12 cellular contexts compared by ENCODE assay signal in the genomic region with DNA sequence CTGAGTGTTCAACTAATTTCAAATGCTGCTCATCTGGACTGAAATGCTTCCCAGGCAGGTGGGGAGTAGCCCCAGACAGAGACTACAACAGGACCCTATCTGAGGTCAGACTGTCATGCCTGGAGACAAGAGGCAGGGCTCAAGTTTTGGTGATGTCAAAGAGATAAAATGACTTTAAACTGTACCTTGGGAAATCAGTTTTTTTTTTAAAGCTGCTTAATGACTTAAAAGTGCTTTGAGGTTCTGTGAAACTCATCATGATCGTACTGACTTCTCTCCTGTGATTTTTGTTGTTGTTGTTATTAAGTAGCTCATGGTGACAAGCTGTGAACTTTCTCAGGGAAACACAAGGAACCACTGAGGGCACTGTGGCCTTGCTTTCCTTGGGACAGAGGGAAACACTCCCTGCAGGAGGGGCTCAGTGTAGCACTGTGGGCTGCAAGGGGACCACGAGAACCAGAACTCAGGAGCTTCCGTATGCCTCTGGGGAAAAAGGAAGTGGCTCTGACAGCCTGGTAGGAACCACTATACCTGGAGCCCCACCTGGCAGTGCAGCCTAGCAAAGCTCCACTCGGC. TPM values are rescaled to one million over a fixed set of nuclear protein-coding genes. Genes with fewer than 3 reads are reported as not detected.
DNase-seq lines count a peak whose midpoint lies in the region; ATAC-seq and TF ChIP-seq lines count a peak whose summit lies in the region.
"Had no signal": no experiment of that assay in that cellular context is flagged by ENCODE, and none has a peak within 500 bp of the region (broad histone marks: within the 10 kb centered on the region; RNA-seq: fewer than 3 reads in every experiment).

No MANE protein-coding gene starts in this region.

- intact Hi-C loops in naive thymus-derived CD4-positive, alpha-beta T cell (cut with micrococcal nuclease), result loop anchor here in 1 of 2 donors (5.0 kb wide), 1 partner anchor 294 kb away; a partner anchor contains a TSS

- POLR2A ChIA-PET in naive thymus-derived CD4-positive, alpha-beta T cell (lab: Charles Lee), result interaction anchor here (0.6 to 3.7 kb wide), 7 partner anchors 9 to 166 kb away, joined by 3 to 36 read pairs (median 4); a partner anchor contains a TSS

- H2AFZ ChIP-seq in ACC112 (ENCODE audit: low read length, unreplicated experiment), result no peak overlapping the region
- H2AFZ ChIP-seq in GM23338, result no peak overlapping the region

- no peak overlapping the region for H3K27ac Mint-ChIP-seq in GM23338
- peak overlapping the region; percentile 73 for H3K27ac Mint-ChIP-seq in activated naive CD8-positive, alpha-beta T cell treated with anti-CD3 and anti-CD28 coated beads for 36 hours
- H3K27ac Mint-ChIP-seq in naive thymus-derived CD4-positive, alpha-beta T cell, result peak overlapping the region; percentile 80 to 97 (median 91)

- peaks cover 2% of the 10 kb centered on the region for H3K27me3 Mint-ChIP-seq in GM23338 (ENCODE audit: insufficient read depth, low read depth, poor library complexity)
- no peaks in the 10 kb centered on the region for H3K27me3 Mint-ChIP-seq in activated naive CD8-positive, alpha-beta T cell treated with anti-CD3 and anti-CD28 coated beads for 36 hours
- H3K27me3 Mint-ChIP-seq in naive thymus-derived CD4-positive, alpha-beta T cell, result no peaks in the 10 kb centered on the region

- DNase-seq in GM23338 (ENCODE audit: low spot score), result no peak
- DNase-seq in activated naive CD8-positive, alpha-beta T cell treated with anti-CD3 and anti-CD28 coated beads for 36 hours, result no peak
- peak in 6 of 9 donors; percentile 11 to 53 (median 34) for DNase-seq in naive thymus-derived CD4-positive, alpha-beta T cell
- no peak for DNase-seq in NCI-H1436 treated with DMSO at 0.1 percent for 48 hours (lab: John Stamatoyannopoulos, UW)
- no peak for DNase-seq in COR-L47 (lab: John Stamatoyannopoulos, UW)
- DNase-seq in DMS 273 (lab: John Stamatoyannopoulos, UW; ENCODE audit: unreplicated experiment), result no peak
- DNase-seq in activated gamma-delta T cell treated with Interleukin-2 at 50 U/mL for 16 hours, result no peak
- DNase-seq: brain microvascular endothelial cell, NCI-H187 had no signal

- H3K27ac ChIP-seq in ACC112 (ENCODE audit: low read depth, low read length) (peak overlapping the region; percentile 29; the same call in 1 of the 2 replicates), GM23338 (ENCODE audit: low read depth) (no peak overlapping the region)
- H3K27ac ChIP-seq in naive thymus-derived CD4-positive, alpha-beta T cell (ENCODE audit: low read depth, low read length), result peak overlapping the region; percentile 66
- H3K27ac ChIP-seq: brain microvascular endothelial cell, C4-2B had no signal

- H3K4me1 Mint-ChIP-seq in GM23338, result peaks cover 22% of the 10 kb centered on the region
- peaks cover 64% of the 10 kb centered on the region for H3K4me1 Mint-ChIP-seq in activated naive CD8-positive, alpha-beta T cell treated with anti-CD3 and anti-CD28 coated beads for 36 hours
- H3K4me1 Mint-ChIP-seq in naive thymus-derived CD4-positive, alpha-beta T cell, result peaks cover 55 to 98% (median 92%) of the 10 kb centered on the region in 7 donors

- H3K9me2 ChIP-seq in GM23338 (ENCODE audit: insufficient read depth), result no peaks in the 10 kb centered on the region; the same call in 1 of the 2 replicates

- no peak for TF ChIP-seq CTCF in GM23338 (conservative IDR thresholded peaks at IDR 0.05; ENCODE audit: low read depth in 2 of 2)

- no peak overlapping the region for H3K4me3 ChIP-seq in ACC112 (ENCODE audit: low read depth, low read length)
- no peak overlapping the region for H3K4me3 ChIP-seq in GM23338
- peak overlapping the region; percentile 48 for H3K4me3 ChIP-seq in naive thymus-derived CD4-positive, alpha-beta T cell (ENCODE audit: low read length)
- H3K4me3 ChIP-seq: smooth muscle cell had no signal

- H4K20me1 ChIP-seq in GM23338 (replicated peaks; ENCODE audit: insufficient read depth), result no peaks in the 10 kb centered on the region

- no peak overlapping the region for H3K4me2 ChIP-seq in GM23338
- H3K4me2 ChIP-seq: smooth muscle cell had no signal

- peaks cover 81% of the 10 kb centered on the region for H3K4me1 ChIP-seq in ACC112 (ENCODE audit: control insufficient read depth, insufficient read depth, low read length, unreplicated experiment)
- no peaks in the 10 kb centered on the region; the same call in 1 of the 2 replicates for H3K4me1 ChIP-seq in GM23338 (ENCODE audit: insufficient read depth)
- H3K4me1 ChIP-seq in naive thymus-derived CD4-positive, alpha-beta T cell (ENCODE audit: control insufficient read depth in 2 of 2, insufficient read depth in 2 of 2, low read length in 2 of 2), result peaks cover 33 to 60% of the 10 kb centered on the region in 2 donors

- peak; percentile 49 for ATAC-seq in GM23338
- peak; percentile 72 for ATAC-seq in naive thymus-derived CD4-positive, alpha-beta T cell

- CTCF ChIA-PET in naive thymus-derived CD4-positive, alpha-beta T cell (lab: Charles Lee), result interaction anchor here (0.7 to 1.6 kb wide), 8 partner anchors 9 to 234 kb away, joined by 3 to 5 read pairs (median 3); no protein-coding TSS in a partner anchor

- no peaks in the 10 kb centered on the region for H3K36me3 Mint-ChIP-seq in GM23338 (ENCODE audit: low read depth)
- H3K36me3 Mint-ChIP-seq in activated naive CD8-positive, alpha-beta T cell treated with anti-CD3 and anti-CD28 coated beads for 36 hours, result peaks cover 14% of the 10 kb centered on the region
- peaks cover 4 to 38% (median 19%) of the 10 kb centered on the region in 5 donors for H3K36me3 Mint-ChIP-seq in naive thymus-derived CD4-positive, alpha-beta T cell

- H3K9me3 ChIP-seq in naive thymus-derived CD4-positive, alpha-beta T cell (ENCODE audit: control insufficient read depth in 2 of 3, low read length in 3 of 3), result no peaks in the 10 kb centered on the region

- no peaks in the 10 kb centered on the region for H3F3A ChIP-seq in GM23338 (replicated peaks; ENCODE audit: low read depth)

- H3K79me2 ChIP-seq in ACC112 (ENCODE audit: control insufficient read depth, insufficient read depth, low read length, unreplicated experiment) (peaks cover 97% of the 10 kb centered on the region), GM23338 (replicated peaks; ENCODE audit: insufficient read depth) (peaks cover 44% of the 10 kb centered on the region)

- H3K4me3 Mint-ChIP-seq in GM23338, result no peak overlapping the region
- no peak overlapping the region for H3K4me3 Mint-ChIP-seq in activated naive CD8-positive, alpha-beta T cell treated with anti-CD3 and anti-CD28 coated beads for 36 hours
- peak overlapping the region; percentile 43 to 88 (median 69) for H3K4me3 Mint-ChIP-seq in naive thymus-derived CD4-positive, alpha-beta T cell

- no peaks in the 10 kb centered on the region for H3K27me3 ChIP-seq in ACC112 (ENCODE audit: insufficient read depth, low read length)
- H3K27me3 ChIP-seq in GM23338 (ENCODE audit: insufficient read depth), result no peaks in the 10 kb centered on the region
- no peaks in the 10 kb centered on the region for H3K27me3 ChIP-seq in naive thymus-derived CD4-positive, alpha-beta T cell (ENCODE audit: control insufficient read depth in 2 of 2, insufficient read depth in 2 of 2, low read length in 2 of 2)
- H3K27me3 ChIP-seq: brain microvascular endothelial cell had no signal

- peaks cover 58% of the 10 kb centered on the region for H3K36me3 ChIP-seq in ACC112 (ENCODE audit: insufficient read depth, low read length)
- H3K36me3 ChIP-seq in GM23338 (ENCODE audit: insufficient read depth), result no peaks in the 10 kb centered on the region; the same call in 1 of the 2 replicates
- H3K36me3 ChIP-seq in naive thymus-derived CD4-positive, alpha-beta T cell (ENCODE audit: control insufficient read depth in 2 of 3, insufficient read depth in 3 of 3, low read length in 3 of 3), result no peaks in the 10 kb centered on the region

- no peaks in the 10 kb centered on the region for H3K9me3 Mint-ChIP-seq in GM23338
- H3K9me3 Mint-ChIP-seq in activated naive CD8-positive, alpha-beta T cell treated with anti-CD3 and anti-CD28 coated beads for 36 hours, result no peaks in the 10 kb centered on the region
- no peaks in the 10 kb centered on the region for H3K9me3 Mint-ChIP-seq in naive thymus-derived CD4-positive, alpha-beta T cell

TF ChIP-seq in GM23338, 12 proteins besides CTCF, POLR2A, EP300 and RAD21 (continues in another document):
- TF ChIP-seq CREB1 (CRISPR knock-in tag; IDR thresholded peaks at IDR 0.05; ENCODE audit: low read depth), result no peak
- TF ChIP-seq EZH2 (IDR thresholded peaks at IDR 0.05; ENCODE audit: low read depth, unreplicated experiment), result no peak
- no peak for TF ChIP-seq EZH2phosphoT487 (IDR thresholded peaks at IDR 0.05; ENCODE audit: unreplicated experiment)
- TF ChIP-seq STAT1 (IDR thresholded peaks at IDR 0.05; ENCODE audit: unreplicated experiment), result no peak
- TF ChIP-seq POLR2AphosphoS5 (IDR thresholded peaks at IDR 0.05; ENCODE audit: low read depth), result no peak
- no peak for TF ChIP-seq JUNB (IDR thresholded peaks at IDR 0.05; ENCODE audit: unreplicated experiment)

RNA-seq across cellular contexts. Expression of a gene that starts 9.5 kb away (rescaled TPM):
- total RNA-seq in GM23338 (2014; rRNA removed; shearing (Covaris generic)), result 13.8 and 16.9 TPM in 2 replicates
- 5.9 and 7.3 TPM in 2 replicates for polyA plus RNA-seq in GM23338 (2016; fragmentation: Nextera tagmentation; extraction: Ambion mirVana)
- 10 to 100 TPM; 15.4 to 16.1 TPM for total RNA-seq in activated naive CD8-positive, alpha-beta T cell treated with anti-CD3 and anti-CD28 coated beads for 36 hours
- total RNA-seq in naive thymus-derived CD4-positive, alpha-beta T cell, result 10 to 100 TPM; 27.3 to 44.0 (median 37.3) TPM
- 1 to 10 TPM; 4.6 to 8.5 TPM for polyA plus RNA-seq in naive thymus-derived CD4-positive, alpha-beta T cell

Comparison
In these comparisons a context has a peak if more than half of its experiments do, and no peak if none do; other contexts are left out.
1. DNase-seq: peak in naive thymus-derived CD4-positive, alpha-beta T cell (6 of 9); none in GM23338 (single experiment), activated naive CD8-positive, alpha-beta T cell treated with anti-CD3 and anti-CD28 coated beads for 36 hours (single experiment), NCI-H1436 treated with DMSO at 0.1 percent for 48 hours (single experiment), COR-L47 (single experiment), DMS 273 (single experiment) and activated gamma-delta T cell treated with Interleukin-2 at 50 U/mL for 16 hours (single experiment).
2. H3K4me3 Mint-ChIP-seq: peak in naive thymus-derived CD4-positive, alpha-beta T cell (10 of 10); none in GM23338 (single experiment) and activated naive CD8-positive, alpha-beta T cell treated with anti-CD3 and anti-CD28 coated beads for 36 hours (single experiment).